8 cellular contexts compared by ENCODE assay signal in genomic region chr13:20567881-20568528, GRCh38. TPM values are rescaled to one million over a fixed set of nuclear protein-coding genes. Genes with fewer than 3 reads are reported as not detected.
A peak's percentile ranks its signal among the peaks of the same experiment; 100 is the strongest.
DNase-seq lines count a peak whose midpoint lies in the region; ATAC-seq lines count a peak whose summit lies in the region.

No MANE protein-coding gene starts in this region.

- H3K23ac ChIP-seq in neuronal stem cell (ENCODE audit: low read depth, low read length, poor library complexity) = no peak overlapping the region

- CTCF ChIA-PET in CD4-positive, alpha-beta memory T cell (lab: Charles Lee; ENCODE audit: partially characterized antibody) = interaction anchor here (1.0 to 2.2 kb wide), 4 partner anchors 42 to 131 kb away, joined by 3 to 9 read pairs (median 4); partner anchors contain the start of gene CRYL1

- peak overlapping the region; percentile 92 to 96 (median 92) for H3K27ac Mint-ChIP-seq in CD4-positive, alpha-beta memory T cell

- no peak overlapping the region for H2BK5ac ChIP-seq in neuronal stem cell (ENCODE audit: low read length)

- H3K4me3 Mint-ChIP-seq in CD4-positive, alpha-beta memory T cell = peak overlapping the region; percentile 92 to 95 (median 94)

- H4K91ac ChIP-seq in neuronal stem cell (ENCODE audit: low read depth, low read length, poor library complexity) = no peak overlapping the region

- peaks cover 0 to 14% (median 4%) of the 10 kb centered on the region in 8 donors for H3K9me3 Mint-ChIP-seq in CD4-positive, alpha-beta memory T cell

- H2BK12ac ChIP-seq in neuronal stem cell (ENCODE audit: low read length) = no peak overlapping the region

- H4K8ac ChIP-seq in neuronal stem cell (ENCODE audit: low read depth, low read length) = no peak overlapping the region

- no peak for DNase-seq in CD4-positive, alpha-beta memory T cell
- DNase-seq in NT2/D1 (ENCODE audit: low read depth, low spot score) = no peak
- no peak for DNase-seq in neuronal stem cell (ENCODE audit: low spot score)
- no peak for DNase-seq in Kasumi-1 (lab: John Stamatoyannopoulos, UW)
- no peak for DNase-seq in SW480 (ENCODE audit: low spot score)
- no peak for DNase-seq in stimulated activated CD4-positive, alpha-beta T cell treated with anti-CD3 and anti-CD28 coated beads, Interleukin-4, amount 100 ng/mL, for 1 hour

- H3K36me3 ChIP-seq in CD4-positive, alpha-beta memory T cell (ENCODE audit: insufficient read depth, low read length) = no peaks in the 10 kb centered on the region
- H3K36me3 ChIP-seq in NT2/D1 (ENCODE audit: insufficient read depth, insufficient read length, low read length) (no peaks in the 10 kb centered on the region), endocrine pancreas (ENCODE audit: control insufficient read depth, insufficient read depth, low read length) (no peaks in the 10 kb centered on the region), neuronal stem cell (replicated peaks in 1 of 2; ENCODE audit: control insufficient read depth in 2 of 2, insufficient read depth in 2 of 2, low read length in 2 of 2) (peaks cover 0 to 5% of the 10 kb centered on the region in 2 donors)

- ATAC-seq in GM19035 (IDR thresholded peaks at IDR 0.05; ENCODE audit: unreplicated experiment) = no peak

- intact Hi-C loops in CD4-positive, alpha-beta memory T cell (cut with micrococcal nuclease) = loop anchor here (1.0 to 2.0 kb wide), 6 partner anchors 42 to 731 kb away; partner anchors contain the start of genes EEF1AKMT1 and XPO4

- H3K4me1 ChIP-seq in CD4-positive, alpha-beta memory T cell (ENCODE audit: insufficient read depth, low read length) = peaks cover 16% of the 10 kb centered on the region
- H3K4me1 ChIP-seq in NT2/D1 (ENCODE audit: insufficient read depth, insufficient read length) = no peaks in the 10 kb centered on the region
- peaks cover 8% of the 10 kb centered on the region for H3K4me1 ChIP-seq in endocrine pancreas (ENCODE audit: control insufficient read depth, insufficient read depth, low read length)
- no peaks in the 10 kb centered on the region for H3K4me1 ChIP-seq in neuronal stem cell (ENCODE audit: control insufficient read depth in 2 of 2, insufficient read depth in 1 of 2, low read depth in 1 of 2, low read length in 2 of 2)

- H3K9me3 ChIP-seq in CD4-positive, alpha-beta memory T cell (ENCODE audit: control insufficient read depth in 1 of 2, low read length in 2 of 2) = no peaks in the 10 kb centered on the region
- peaks cover 18% of the 10 kb centered on the region; the same call in 1 of the 2 replicates for H3K9me3 ChIP-seq in NT2/D1 (ENCODE audit: insufficient read depth, low read length)
- no peaks in the 10 kb centered on the region for H3K9me3 ChIP-seq in endocrine pancreas (ENCODE audit: control insufficient read depth, low read length)
- H3K9me3 ChIP-seq in neuronal stem cell (replicated peaks in 1 of 2; ENCODE audit: control insufficient read depth in 2 of 2, insufficient read depth in 1 of 2, low read depth in 1 of 2, low read length in 2 of 2) = peaks cover 0 to 17% of the 10 kb centered on the region in 2 donors

- peak overlapping the region; percentile 34 to 56 for H3K4me3 ChIP-seq in CD4-positive, alpha-beta memory T cell (ENCODE audit: low read length in 2 of 2)
- H3K4me3 ChIP-seq in NT2/D1 (ENCODE audit: insufficient read length, low read depth) (peak overlapping the region; percentile 60), endocrine pancreas (ENCODE audit: control insufficient read depth, insufficient read depth, low read length) (peak overlapping the region; percentile 97), neuronal stem cell (ENCODE audit: low read length in 2 of 2) (peak overlapping the region in 1 of 2 donors; percentile 50)

- H3K36me3 Mint-ChIP-seq in CD4-positive, alpha-beta memory T cell = peaks cover 7 to 14% of the 10 kb centered on the region in 2 donors

- H3K4ac ChIP-seq in neuronal stem cell (ENCODE audit: low read length) = no peak overlapping the region

- no peak overlapping the region for H3K27ac ChIP-seq in CD4-positive, alpha-beta memory T cell (ENCODE audit: low read depth, low read length)
- peak overlapping the region; percentile 96 for H3K27ac ChIP-seq in neuronal stem cell (replicated peaks; ENCODE audit: low read length)

- H2BK120ac ChIP-seq in neuronal stem cell (ENCODE audit: low read depth, low read length) = no peak overlapping the region

- POLR2A ChIA-PET in CD4-positive, alpha-beta memory T cell (lab: Charles Lee; ENCODE audit: partially characterized antibody) = interaction anchor here (0.7 to 1.4 kb wide), 7 partner anchors 11 to 704 kb away, joined by 3 to 4 read pairs (median 3); partner anchors contain the start of genes CRYL1, EEF1AKMT1, IL17D and ZMYM5

- WGBS in neuronal stem cell (ENCODE audit: extremely low coverage in 2 of 2, insufficient read length in 2 of 2, insufficient replicate concordance in 1 of 2), 2 donors = no CpG with 5 or more reads among the region's 9 CpGs

- H2BK15ac ChIP-seq in neuronal stem cell (ENCODE audit: low read length) = no peak overlapping the region

- no peaks in the 10 kb centered on the region for H3K27me3 Mint-ChIP-seq in CD4-positive, alpha-beta memory T cell

- no peak overlapping the region for H2AK5ac ChIP-seq in neuronal stem cell (ENCODE audit: low read depth, low read length)

- no peak overlapping the region for H3K14ac ChIP-seq in neuronal stem cell (ENCODE audit: low read length)

- peak overlapping the region; percentile 97 for H2AFZ ChIP-seq in neuronal stem cell (ENCODE audit: low read length)

- no peaks in the 10 kb centered on the region for H3K27me3 ChIP-seq in CD4-positive, alpha-beta memory T cell (ENCODE audit: insufficient read depth, low read length)
- H3K27me3 ChIP-seq in NT2/D1 (ENCODE audit: insufficient read depth, insufficient read length) = no peaks in the 10 kb centered on the region
- no peaks in the 10 kb centered on the region for H3K27me3 ChIP-seq in endocrine pancreas (ENCODE audit: control insufficient read depth, insufficient read depth, low read length)
- H3K27me3 ChIP-seq in neuronal stem cell (ENCODE audit: control insufficient read depth in 3 of 3, insufficient read depth in 3 of 3, low read depth in 1 of 3, low read length in 3 of 3) = no peaks in the 10 kb centered on the region

- H3K18ac ChIP-seq in neuronal stem cell (ENCODE audit: low read length) = no peak overlapping the region

- H3K4me1 Mint-ChIP-seq in CD4-positive, alpha-beta memory T cell = peaks cover 10 to 19% (median 15%) of the 10 kb centered on the region in 4 donors

- H3K4me2 ChIP-seq in neuronal stem cell (ENCODE audit: insufficient read depth, low read length, poor library complexity, severe bottlenecking) = peak overlapping the region; percentile 67

- H3K79me1 ChIP-seq in neuronal stem cell (ENCODE audit: low read depth, low read length) = no peaks in the 10 kb centered on the region

- H3K9ac ChIP-seq in NT2/D1 (ENCODE audit: insufficient read length, low read depth) (peak overlapping the region; percentile 78), endocrine pancreas (ENCODE audit: control insufficient read depth, insufficient read depth, low read length) (peak overlapping the region; percentile 99), neuronal stem cell (ENCODE audit: low read depth, low read length, poor library complexity) (no peak overlapping the region)

RNA-seq across cellular contexts. Expression of gene IFT88, which starts 1.0 kb away (rescaled TPM):
- total RNA-seq in CD4-positive, alpha-beta memory T cell = 1 to 10 TPM; 8.3 to 9.8 TPM
- 1 to 10 TPM; 5.0 to 7.8 TPM for polyA plus RNA-seq in CD4-positive, alpha-beta memory T cell
- 11.4 TPM for polyA plus RNA-seq in neuronal stem cell (2013, experiment 1 of 2)
- polyA plus RNA-seq in neuronal stem cell (2013, experiment 2 of 2) = 11.8 TPM

RNA-seq across cellular contexts. Expression of gene CRYL1, which starts 42.3 kb away (rescaled TPM):
- 10 to 100 TPM; 18.1 to 22.1 TPM for total RNA-seq in CD4-positive, alpha-beta memory T cell
- polyA plus RNA-seq in CD4-positive, alpha-beta memory T cell = 10 to 100 TPM; 40.1 to 59.1 TPM
- polyA plus RNA-seq in neuronal stem cell (2013, experiment 1 of 2) = 4.4 TPM
- polyA plus RNA-seq in neuronal stem cell (2013, experiment 2 of 2) = 4.2 TPM
